In the genomic region with DNA sequence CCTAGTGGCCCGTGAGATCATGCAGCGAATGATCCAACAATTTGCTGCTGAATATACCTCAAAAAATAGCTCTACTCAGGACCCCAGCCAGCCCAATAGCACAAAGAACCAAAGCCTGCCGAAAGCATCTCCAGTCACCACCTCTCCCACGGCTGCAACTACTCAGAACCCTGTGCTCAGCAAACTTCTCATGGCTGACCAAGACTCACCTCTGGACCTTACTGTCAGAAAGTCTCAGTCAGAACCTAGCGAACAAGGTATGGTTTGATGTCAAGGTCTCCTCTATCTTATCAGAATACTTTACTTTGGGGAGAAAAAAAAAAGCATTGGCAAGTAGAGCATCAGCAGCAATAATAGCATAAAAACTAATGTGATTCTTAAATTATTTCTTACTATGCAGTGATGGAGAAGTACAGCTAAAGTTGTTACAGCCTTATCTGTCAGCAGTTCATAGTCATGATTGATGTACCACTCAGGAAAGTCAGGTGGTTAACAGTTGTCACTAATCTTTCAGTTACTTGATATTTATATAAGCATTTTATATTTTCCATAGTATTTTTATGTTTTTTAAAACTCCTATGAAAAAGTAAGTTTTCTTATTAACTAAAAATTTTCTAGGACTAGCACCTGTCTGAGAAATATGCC, we compare ENCODE assay signal across 29 cellular contexts.
"Had no signal": no experiment of that assay in that cellular context is flagged by ENCODE, and none has a peak within 500 bp of the region (broad histone marks: within the 10 kb centered on the region; RNA-seq: fewer than 3 reads in every experiment).

No MANE protein-coding gene starts in this region.

- H3K27ac ChIP-seq: brain microvascular endothelial cell, esophagus muscularis mucosa, foreskin keratinocyte, heart right ventricle, ovary, prostate gland, sigmoid colon, stomach, thyroid gland, upper lobe of left lung, vagina had no signal

- H3K4me3 ChIP-seq: esophagus muscularis mucosa, heart right ventricle, ovary, prostate gland, sigmoid colon, smooth muscle cell, stomach, thyroid gland, upper lobe of left lung, vagina had no signal

- H3K27ac Mint-ChIP-seq: activated B cell treated with CpG ODN at 0.5 μM for 24 hours; activated CD4-positive, alpha-beta T cell treated with anti-CD3 and anti-CD28 coated beads for 36 hours; activated CD8-positive, alpha-beta memory T cell treated with anti-CD3 and anti-CD28 coated beads, Interleukin-2, amount 10 ng/mL, durations not matched to agents 7 days and 5 days; activated CD8-positive, alpha-beta T cell treated with anti-CD3 and anti-CD28 coated beads, Interleukin-2, amount 10 ng/mL, durations not matched to agents 7 days and 5 days; activated naive CD4-positive, alpha-beta T cell treated with anti-CD3 and anti-CD28 coated beads for 36 hours; dendritic cell treated with granulocyte-macrophage colony-stimulating factor and Interleukin-4, amounts not matched to agents 40 ng/mL and 50 ng/mL, for 4 days; stimulated activated naive B cell treated with anti-CD40 and anti-IgM and Interleukin-4, amounts not matched to agents 10 μg/mL and 1 μg/mL and 100 μg/mL, for 72 hours had no signal

- H3K9me3 ChIP-seq: esophagus muscularis mucosa, heart right ventricle, ovary, prostate gland, sigmoid colon, stomach, thyroid gland, upper lobe of left lung, vagina had no signal

- ATAC-seq: activated CD4-positive, alpha-beta T cell treated with anti-CD3 and anti-CD28 coated beads for 36 hours; activated CD8-positive, alpha-beta memory T cell treated with anti-CD3 and anti-CD28 coated beads, Interleukin-2, amount 10 ng/mL, durations not matched to agents 7 days and 5 days; activated CD8-positive, alpha-beta T cell treated with anti-CD3 and anti-CD28 coated beads, Interleukin-2, amount 10 ng/mL, durations not matched to agents 7 days and 5 days; foreskin keratinocyte; heart right ventricle; left colon; stimulated activated naive B cell treated with anti-CD40 and anti-IgM and Interleukin-4, amounts not matched to agents 10 μg/mL and 1 μg/mL and 100 μg/mL, for 72 hours had no signal

- H3K27me3 ChIP-seq: brain microvascular endothelial cell, esophagus muscularis mucosa, foreskin keratinocyte, heart right ventricle, ovary, sigmoid colon, stomach, thyroid gland, upper lobe of left lung, vagina had no signal

- FAIRE-seq: astrocyte had no signal

- H3K4me1 ChIP-seq: foreskin keratinocyte, prostate gland, sigmoid colon, thyroid gland, upper lobe of left lung, vagina had no signal

- H3K9me3 Mint-ChIP-seq: activated B cell treated with CpG ODN at 0.5 μM for 24 hours; activated naive CD4-positive, alpha-beta T cell treated with anti-CD3 and anti-CD28 coated beads for 36 hours; dendritic cell treated with granulocyte-macrophage colony-stimulating factor and Interleukin-4, amounts not matched to agents 40 ng/mL and 50 ng/mL, for 4 days; naive B cell; stimulated activated naive B cell treated with anti-CD40 and anti-IgM and Interleukin-4, amounts not matched to agents 10 μg/mL and 1 μg/mL and 100 μg/mL, for 72 hours had no signal

- H3K4me3 Mint-ChIP-seq: activated B cell treated with CpG ODN at 0.5 μM for 24 hours; activated CD4-positive, alpha-beta T cell treated with anti-CD3 and anti-CD28 coated beads for 36 hours; activated CD8-positive, alpha-beta memory T cell treated with anti-CD3 and anti-CD28 coated beads, Interleukin-2, amount 10 ng/mL, durations not matched to agents 7 days and 5 days; activated CD8-positive, alpha-beta T cell treated with anti-CD3 and anti-CD28 coated beads, Interleukin-2, amount 10 ng/mL, durations not matched to agents 7 days and 5 days; activated naive CD4-positive, alpha-beta T cell treated with anti-CD3 and anti-CD28 coated beads for 36 hours; dendritic cell treated with granulocyte-macrophage colony-stimulating factor and Interleukin-4, amounts not matched to agents 40 ng/mL and 50 ng/mL, for 4 days had no signal

- DNase-seq: activated B cell treated with CpG ODN at 0.5 μM for 24 hours; activated CD4-positive, alpha-beta T cell treated with anti-CD3 and anti-CD28 coated beads for 36 hours; activated CD8-positive, alpha-beta memory T cell treated with anti-CD3 and anti-CD28 coated beads, Interleukin-2, amount 10 ng/mL, durations not matched to agents 7 days and 5 days; activated CD8-positive, alpha-beta T cell treated with anti-CD3 and anti-CD28 coated beads, Interleukin-2, amount 10 ng/mL, durations not matched to agents 7 days and 5 days; activated effector memory CD4-positive, alpha-beta T cell treated with Interleukin-2 at 50 U/mL for 16 hours; activated naive CD4-positive, alpha-beta T cell treated with anti-CD3 and anti-CD28 coated beads for 36 hours; amniotic stem cell; brain microvascular endothelial cell; caudate nucleus; foreskin keratinocyte; heart right ventricle; islet precursor cell; left colon; mammary epithelial cell; naive B cell; ovary; sigmoid colon; stimulated activated CD4-positive, alpha-beta T cell treated with anti-CD3 and anti-CD28 coated beads, Interleukin-1b, Interleukin-23, amount 100 ng/mL, for 48 hours; stimulated activated naive B cell treated with anti-CD40 and anti-IgM and Interleukin-4, amounts not matched to agents 10 μg/mL and 1 μg/mL and 100 μg/mL, for 72 hours; stomach; T-helper 2 cell; thyroid gland; upper lobe of left lung had no signal

- H3K36me3 ChIP-seq: ovary, prostate gland, thyroid gland had no signal

- H3K27me3 Mint-ChIP-seq: activated B cell treated with CpG ODN at 0.5 μM for 24 hours; activated CD4-positive, alpha-beta T cell treated with anti-CD3 and anti-CD28 coated beads for 36 hours; activated CD8-positive, alpha-beta memory T cell treated with anti-CD3 and anti-CD28 coated beads, Interleukin-2, amount 10 ng/mL, durations not matched to agents 7 days and 5 days; dendritic cell treated with granulocyte-macrophage colony-stimulating factor and Interleukin-4, amounts not matched to agents 40 ng/mL and 50 ng/mL, for 4 days; naive B cell; stimulated activated naive B cell treated with anti-CD40 and anti-IgM and Interleukin-4, amounts not matched to agents 10 μg/mL and 1 μg/mL and 100 μg/mL, for 72 hours had no signal
